ENCODE assay signal across 13 cellular contexts in the genomic region with DNA sequence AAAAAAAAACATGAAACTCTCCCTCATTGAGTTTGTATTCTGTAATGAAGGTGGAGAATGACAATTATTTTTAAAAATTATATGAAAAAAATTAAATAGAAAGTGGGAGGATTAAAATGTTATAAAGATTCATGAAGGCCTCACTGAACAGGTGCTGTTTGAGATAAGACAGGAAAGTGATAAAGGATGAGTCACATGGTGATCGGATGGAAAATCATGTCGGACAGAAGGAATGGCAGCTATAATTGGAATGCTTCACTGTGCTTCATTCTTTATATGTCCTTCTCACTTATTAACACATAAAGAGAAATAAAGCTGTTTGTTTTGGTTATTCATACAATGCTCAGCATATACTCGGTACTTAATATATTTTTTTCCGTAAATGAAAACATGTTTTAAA.
DNase-seq lines count a peak whose midpoint lies in the region; ATAC-seq and TF ChIP-seq lines count a peak whose summit lies in the region.
"Had no signal": no experiment of that assay in that cellular context is flagged by ENCODE, and none has a peak within 500 bp of the region (broad histone marks: within the 10 kb centered on the region; RNA-seq: fewer than 3 reads in every experiment).

No MANE protein-coding gene starts in this region.

- H4K8ac ChIP-seq in neuronal stem cell (ENCODE audit: low read depth, low read length) = no peak overlapping the region

- H2BK120ac ChIP-seq in neuronal stem cell (ENCODE audit: low read depth, low read length) = no peak overlapping the region

- ATAC-seq in HG03097 (IDR thresholded peaks at IDR 0.05; ENCODE audit: low FRiP score, unreplicated experiment) (no peak), HG03565 (IDR thresholded peaks at IDR 0.05; ENCODE audit: unreplicated experiment) (no peak)

- H3K4me2 ChIP-seq in neuronal stem cell (ENCODE audit: insufficient read depth, low read length, poor library complexity, severe bottlenecking) = no peak overlapping the region

- no peaks in the 10 kb centered on the region for H3K27me3 ChIP-seq in neuronal stem cell (ENCODE audit: control insufficient read depth in 3 of 3, insufficient read depth in 3 of 3, low read depth in 1 of 3, low read length in 3 of 3)
- no peaks in the 10 kb centered on the region for H3K27me3 ChIP-seq in left ventricle myocardium inferior (ENCODE audit: low read depth)

- H3K27ac ChIP-seq in neuronal stem cell (replicated peaks; ENCODE audit: low read length) (no peak overlapping the region), left ventricle myocardium inferior (replicated peaks) (no peak overlapping the region)

- H2BK5ac ChIP-seq in neuronal stem cell (ENCODE audit: low read length) = no peak overlapping the region

- no peak overlapping the region for H3K4ac ChIP-seq in neuronal stem cell (ENCODE audit: low read length)

- no peak overlapping the region for H3K9ac ChIP-seq in neuronal stem cell (ENCODE audit: low read depth, low read length, poor library complexity)

- no peak overlapping the region for H3K18ac ChIP-seq in neuronal stem cell (ENCODE audit: low read length)

- peak; percentile 63 for DNase-seq in EL
- DNase-seq in RPMI7951 (ENCODE audit: low read depth) = peak; percentile 42
- DNase-seq in epithelial cell of esophagus (ENCODE audit: low read depth) = peak; percentile 67
- no peak for DNase-seq in neuronal stem cell (ENCODE audit: low spot score)
- no peak for DNase-seq in HT-29 (ENCODE audit: low spot score)
- no peak for DNase-seq in left ventricle myocardium inferior
- DNase-seq: activated CD4-positive, alpha-beta T cell treated with anti-CD3 and anti-CD28 coated beads, Interleukin-2, amount 50 U/mL, for 48 hours; activated effector memory CD4-positive, alpha-beta T cell treated with anti-CD3 and anti-CD28 coated beads, Interleukin-2, amount 50 U/mL, for 16 hours; stimulated activated CD4-positive, alpha-beta T cell treated with anti-CD3 and anti-CD28 coated beads, Interleukin-2, amount 100 ng/mL, for 48 hours; T-helper 9 cell had no signal

- no peak overlapping the region for H4K91ac ChIP-seq in neuronal stem cell (ENCODE audit: low read depth, low read length, poor library complexity)

- H2AK5ac ChIP-seq in neuronal stem cell (ENCODE audit: low read depth, low read length) = no peak overlapping the region

- no peaks in the 10 kb centered on the region for H3K36me3 ChIP-seq in neuronal stem cell (replicated peaks in 1 of 2; ENCODE audit: control insufficient read depth in 2 of 2, insufficient read depth in 2 of 2, low read length in 2 of 2)
- no peaks in the 10 kb centered on the region for H3K36me3 ChIP-seq in left ventricle myocardium inferior

- H3K4me3 ChIP-seq in epithelial cell of esophagus (ENCODE audit: low read length) (no peak overlapping the region), neuronal stem cell (ENCODE audit: low read length in 2 of 2) (peak overlapping the region in 1 of 2 donors; percentile 38), left ventricle myocardium inferior (no peak overlapping the region)
- H3K4me3 ChIP-seq: GM12878 had no signal

- WGBS in neuronal stem cell (ENCODE audit: extremely low coverage in 2 of 2, insufficient read length in 2 of 2, insufficient replicate concordance in 1 of 2), 2 donors = no CpG with 5 or more reads among the region's 4 CpGs

- peak overlapping the region; percentile 74 for H2AFZ ChIP-seq in neuronal stem cell (ENCODE audit: low read length)

- no peak overlapping the region for H3K23ac ChIP-seq in neuronal stem cell (ENCODE audit: low read depth, low read length, poor library complexity)

- no peak overlapping the region for H2BK15ac ChIP-seq in neuronal stem cell (ENCODE audit: low read length)

- intact Hi-C loops in left ventricle myocardium inferior (cut with micrococcal nuclease) = no loop called here

- H3K4me1 ChIP-seq in neuronal stem cell (ENCODE audit: control insufficient read depth in 2 of 2, insufficient read depth in 1 of 2, low read depth in 1 of 2, low read length in 2 of 2) (peaks cover 1 to 9% of the 10 kb centered on the region in 2 donors), left ventricle myocardium inferior (no peaks in the 10 kb centered on the region)

- TF ChIP-seq CTCF in epithelial cell of esophagus (IDR thresholded peaks at IDR 0.05; ENCODE audit: insufficient read depth, low read depth, low read length, missing control alignments) = no peak
- TF ChIP-seq CTCF in left ventricle myocardium inferior (IDR thresholded peaks at IDR 0.05; ENCODE audit: borderline replicate concordance) = no peak

- no peak overlapping the region for H2BK12ac ChIP-seq in neuronal stem cell (ENCODE audit: low read length)

- H3K14ac ChIP-seq in neuronal stem cell (ENCODE audit: low read length) = no peak overlapping the region

- H3K9me3 ChIP-seq in neuronal stem cell (replicated peaks in 1 of 2; ENCODE audit: control insufficient read depth in 2 of 2, insufficient read depth in 1 of 2, low read depth in 1 of 2, low read length in 2 of 2) (no peaks in the 10 kb centered on the region), left ventricle myocardium inferior (replicated peaks) (no peaks in the 10 kb centered on the region)

- no peaks in the 10 kb centered on the region for H3K79me1 ChIP-seq in neuronal stem cell (ENCODE audit: low read depth, low read length)

Comparison
In these comparisons a context has a peak if more than half of its experiments do, and no peak if none do; other contexts are left out.
1. DNase-seq: peak in EL (single experiment), RPMI7951 (single experiment) and epithelial cell of esophagus (single experiment); none in neuronal stem cell (single experiment), HT-29 (single experiment) and left ventricle myocardium inferior (single experiment).